21 cellular contexts compared by ENCODE assay signal in genomic region chr1:228034954-228035837, GRCh38. TPM values are rescaled to one million over a fixed set of nuclear protein-coding genes. Genes with fewer than 3 reads are reported as not detected.
DNase-seq lines count a peak whose midpoint lies in the region; ATAC-seq and TF ChIP-seq lines count a peak whose summit lies in the region.
"Had no signal": no experiment of that assay in that cellular context is flagged by ENCODE, and none has a peak within 500 bp of the region (broad histone marks: within the 10 kb centered on the region; RNA-seq: fewer than 3 reads in every experiment).

No MANE protein-coding gene starts in this region.

- H3K4me3 Mint-ChIP-seq in activated CD8-positive, alpha-beta memory T cell treated with anti-CD3 and anti-CD28 coated beads, Interleukin-2, amount 10 ng/mL, durations not matched to agents 7 days and 5 days: no peak overlapping the region
- H3K4me3 Mint-ChIP-seq: CD4-positive, alpha-beta T cell had no signal

- H3K4me1 Mint-ChIP-seq in activated CD8-positive, alpha-beta memory T cell treated with anti-CD3 and anti-CD28 coated beads, Interleukin-2, amount 10 ng/mL, durations not matched to agents 7 days and 5 days: no peaks in the 10 kb centered on the region

- peaks cover 32% of the 10 kb centered on the region for H3K27me3 Mint-ChIP-seq in activated CD8-positive, alpha-beta memory T cell treated with anti-CD3 and anti-CD28 coated beads, Interleukin-2, amount 10 ng/mL, durations not matched to agents 7 days and 5 days

- peaks cover 0 to 12% of the 10 kb centered on the region in 2 donors for H3K27me3 ChIP-seq in Peyer's patch
- H3K27me3 ChIP-seq in sigmoid colon: peaks cover 20 to 50% (median 33%) of the 10 kb centered on the region in 3 donors
- H3K27me3 ChIP-seq: BE2C had no signal

- 85 to 87% methylated on average over 16 of the region's 16 CpGs for WGBS in sigmoid colon, 2 donors

- no peak overlapping the region for H3K27ac ChIP-seq in Peyer's patch
- H3K27ac ChIP-seq in sigmoid colon: no peak overlapping the region
- H3K27ac ChIP-seq: 22Rv1 had no signal

- TF ChIP-seq POLR2A in Peyer's patch (IDR thresholded peaks at IDR 0.05) (no peak), sigmoid colon (IDR thresholded peaks at IDR 0.05) (no peak)

- intact Hi-C loops in sigmoid colon (cut with DNase I): no loop called here

- peak; percentile 38 for DNase-seq in activated CD8-positive, alpha-beta memory T cell treated with anti-CD3 and anti-CD28 coated beads, Interleukin-2, amount 50 U/mL, for 48 hours
- no peak for DNase-seq in activated CD8-positive, alpha-beta memory T cell treated with anti-CD3 and anti-CD28 coated beads, Interleukin-2, amount 10 ng/mL, durations not matched to agents 7 days and 5 days
- DNase-seq in Peyer's patch (peak in 2 of 3 donors; percentile 24 to 25), left lobe of liver (ENCODE audit: low spot score) (peak; percentile 35), sigmoid colon (peak; percentile 44), GM19238 (ENCODE audit: insufficient read length, low spot score) (no peak), EL (no peak), occipital lobe (lab: John Stamatoyannopoulos, UW) (no peak)
- DNase-seq: BE2C, DMS79, NCI-H1048, NCI-H1436 treated with DMSO at 0.1 percent for 48 hours, NCI-H2081, NCI-H524, Right ventricle myocardium superior had no signal

- TF ChIP-seq EP300 in sigmoid colon (IDR thresholded peaks at IDR 0.05): no peak

- no peak for ATAC-seq in activated CD8-positive, alpha-beta memory T cell treated with anti-CD3 and anti-CD28 coated beads, Interleukin-2, amount 10 ng/mL, durations not matched to agents 7 days and 5 days
- ATAC-seq in left lobe of liver: no peak
- ATAC-seq: Panc1 had no signal

- H3K36me3 Mint-ChIP-seq in activated CD8-positive, alpha-beta memory T cell treated with anti-CD3 and anti-CD28 coated beads, Interleukin-2, amount 10 ng/mL, durations not matched to agents 7 days and 5 days: no peaks in the 10 kb centered on the region

- H3K4me1 ChIP-seq in Peyer's patch (peaks cover 0 to 7% (median 2%) of the 10 kb centered on the region in 4 donors), sigmoid colon (peaks cover 0 to 10% (median 9%) of the 10 kb centered on the region in 4 donors)
- H3K4me1 ChIP-seq: BE2C had no signal

- H3K9me3 Mint-ChIP-seq in activated CD8-positive, alpha-beta memory T cell treated with anti-CD3 and anti-CD28 coated beads, Interleukin-2, amount 10 ng/mL, durations not matched to agents 7 days and 5 days (ENCODE audit: low read depth): no peaks in the 10 kb centered on the region
- H3K9me3 Mint-ChIP-seq: CD4-positive, alpha-beta T cell had no signal

- no peak overlapping the region for H3K4me3 ChIP-seq in Peyer's patch
- no peak overlapping the region for H3K4me3 ChIP-seq in sigmoid colon

- no peak overlapping the region for H3K27ac Mint-ChIP-seq in activated CD8-positive, alpha-beta memory T cell treated with anti-CD3 and anti-CD28 coated beads, Interleukin-2, amount 10 ng/mL, durations not matched to agents 7 days and 5 days
- H3K27ac Mint-ChIP-seq: CD4-positive, alpha-beta T cell had no signal

- H3K9me3 ChIP-seq in Peyer's patch: no peaks in the 10 kb centered on the region
- H3K9me3 ChIP-seq in sigmoid colon: peaks cover 0 to 8% (median 3%) of the 10 kb centered on the region in 4 donors
- H3K9me3 ChIP-seq: BE2C had no signal

- H3K36me3 ChIP-seq in Peyer's patch: no peaks in the 10 kb centered on the region
- no peaks in the 10 kb centered on the region for H3K36me3 ChIP-seq in sigmoid colon
- H3K36me3 ChIP-seq: BE2C had no signal

- CTCF ChIA-PET in activated CD8-positive, alpha-beta memory T cell treated with anti-CD3 and anti-CD28 coated beads, Interleukin-2, amount 10 ng/mL, durations not matched to agents 7 days and 5 days (lab: Charles Lee): no interaction called here

- TF ChIP-seq CTCF in Peyer's patch (IDR thresholded peaks at IDR 0.05) (no peak), sigmoid colon (IDR thresholded peaks at IDR 0.05) (no peak)

RNA-seq across cellular contexts. Expression of gene WNT3A, which starts 28.4 kb away (rescaled TPM):
- total RNA-seq in activated CD8-positive, alpha-beta memory T cell treated with anti-CD3 and anti-CD28 coated beads, Interleukin-2, amount 10 ng/mL, durations not matched to agents 7 days and 5 days: not detected
- total RNA-seq in Peyer's patch (not detected), left lobe of liver (not detected), sigmoid colon (not detected), occipital lobe (not detected)
- polyA plus RNA-seq in sigmoid colon: under 1 TPM in 1 of 3 donors, not detected in 2; 0.01 TPM
- total RNA-seq: G401, H4, MCF 10A, Right ventricle myocardium superior had no signal

RNA-seq across cellular contexts. Expression of gene ARF1, which starts 47.3 kb away (rescaled TPM):
- 100 to 1,000 TPM; 313 to 344 TPM for total RNA-seq in activated CD8-positive, alpha-beta memory T cell treated with anti-CD3 and anti-CD28 coated beads, Interleukin-2, amount 10 ng/mL, durations not matched to agents 7 days and 5 days
- total RNA-seq in Peyer's patch (100 to 1,000 TPM; 243 to 434 (median 392) TPM), left lobe of liver (172 TPM), sigmoid colon (100 to 1,000 TPM; 212 to 250 (median 225) TPM), occipital lobe (96.2 TPM)
- polyA plus RNA-seq in sigmoid colon: 100 to 1,000 TPM; 345 to 482 (median 479) TPM

Comparison
In these comparisons a context has a peak if more than half of its experiments do, and no peak if none do; other contexts are left out.
1. DNase-seq: peak in activated CD8-positive, alpha-beta memory T cell treated with anti-CD3 and anti-CD28 coated beads, Interleukin-2, amount 50 U/mL, for 48 hours (single experiment), Peyer's patch (2 of 3), left lobe of liver (single experiment) and sigmoid colon (single experiment); none in activated CD8-positive, alpha-beta memory T cell treated with anti-CD3 and anti-CD28 coated beads, Interleukin-2, amount 10 ng/mL, durations not matched to agents 7 days and 5 days (single experiment), GM19238 (single experiment), EL (single experiment) and occipital lobe (single experiment).